33 cellular contexts compared by ENCODE assay signal in the genomic region with DNA sequence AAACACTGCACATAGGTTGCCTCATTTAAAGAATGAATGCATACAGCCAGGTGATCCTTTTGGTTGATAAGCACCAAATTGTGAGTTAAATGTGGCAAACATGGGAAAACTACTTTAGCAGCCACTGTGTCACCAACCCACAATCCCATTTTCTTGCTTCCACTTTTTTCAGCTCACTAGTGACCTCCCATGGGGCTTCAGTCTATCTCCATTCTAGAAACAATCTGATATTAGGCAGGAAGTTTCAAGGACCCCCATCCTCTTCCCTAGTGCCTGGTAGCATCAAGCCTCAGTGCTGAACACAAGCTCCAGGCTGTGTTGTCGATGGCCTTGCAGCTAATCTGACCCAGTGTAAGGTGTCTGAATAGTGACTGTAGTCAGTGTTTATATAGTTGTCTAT.
"Had no signal": no experiment of that assay in that cellular context is flagged by ENCODE, and none has a peak within 500 bp of the region (broad histone marks: within the 10 kb centered on the region; RNA-seq: fewer than 3 reads in every experiment).

No MANE protein-coding gene starts in this region.

- H3K4me2 ChIP-seq: KMS-11, PC-9 had no signal

- H2AFZ ChIP-seq: PC-9 had no signal

- DNase-seq: activated CD4-positive, alpha-beta T cell treated with anti-CD3 and anti-CD28 coated beads for 36 hours; activated CD4-positive, alpha-beta T cell treated with anti-CD3 and anti-CD28 coated beads, Interleukin-2, amount 10 ng/mL, durations not matched to agents 7 days and 5 days; activated CD4-positive, alpha-beta T cell treated with anti-CD3 and anti-CD28 coated beads, Interleukin-2, amount 50 U/mL, for 48 hours; activated CD8-positive, alpha-beta T cell treated with anti-CD3 and anti-CD28 coated beads, Interleukin-2, amount 10 ng/mL, durations not matched to agents 7 days and 5 days; activated gamma-delta T cell; activated naive CD4-positive, alpha-beta T cell treated with anti-CD3 and anti-CD28 coated beads for 36 hours; activated naive CD8-positive, alpha-beta T cell treated with anti-CD3 and anti-CD28 coated beads, Interleukin-2, amount 50 U/mL, for 24 hours; activated T-cell treated with anti-CD3 and anti-CD28 coated beads, Interleukin-2, amount 50 U/mL, for 24 hours; anterior cingulate cortex; caudate nucleus; cerebellar nuclear complex; MM.1S; MV-4-11; NCI-H1092; NCI-H1436 treated with DMSO at 0.1 percent for 48 hours; NCI-H1694 treated with DMSO at 0.1 percent for 48 hours; NCI-H2029; NCI-H2107; NCI-H2171; NCI-H510A; NCI-H526 treated with DMSO at 0.1 percent for 48 hours; NCI-H82; NK-92 treated with Interleukin-12 subunit alpha and Interleukin-12 subunit beta, amount 100 ng/mL, for 24 hours; PC-9; SIG-M5; SW 1271; T1000 had no signal

- H3K9ac ChIP-seq: KMS-11 had no signal

- ATAC-seq: activated CD4-positive, alpha-beta T cell treated with anti-CD3 and anti-CD28 coated beads for 36 hours; activated CD4-positive, CD25-positive, alpha-beta regulatory T cell treated with anti-CD3 and anti-CD28 coated beads, Interleukin-2, amount 50 U/mL, for 24 hours; activated CD8-positive, alpha-beta T cell treated with anti-CD3 and anti-CD28 coated beads, Interleukin-2, amount 10 ng/mL, durations not matched to agents 7 days and 5 days; activated naive CD4-positive, alpha-beta T cell treated with anti-CD3 and anti-CD28 coated beads, Interleukin-2, amount 50 U/mL, for 72 hours; activated naive CD8-positive, alpha-beta T cell treated with anti-CD3 and anti-CD28 coated beads, Interleukin-2, amount 50 U/mL, for 24 hours; Right ventricle myocardium inferior; WTC11 had no signal

- H3K4me3 ChIP-seq: PC-9 had no signal

- H3K27ac ChIP-seq: KMS-11, PC-9, RWPE1 had no signal
